14 cellular contexts compared by ENCODE assay signal in the genomic region with DNA sequence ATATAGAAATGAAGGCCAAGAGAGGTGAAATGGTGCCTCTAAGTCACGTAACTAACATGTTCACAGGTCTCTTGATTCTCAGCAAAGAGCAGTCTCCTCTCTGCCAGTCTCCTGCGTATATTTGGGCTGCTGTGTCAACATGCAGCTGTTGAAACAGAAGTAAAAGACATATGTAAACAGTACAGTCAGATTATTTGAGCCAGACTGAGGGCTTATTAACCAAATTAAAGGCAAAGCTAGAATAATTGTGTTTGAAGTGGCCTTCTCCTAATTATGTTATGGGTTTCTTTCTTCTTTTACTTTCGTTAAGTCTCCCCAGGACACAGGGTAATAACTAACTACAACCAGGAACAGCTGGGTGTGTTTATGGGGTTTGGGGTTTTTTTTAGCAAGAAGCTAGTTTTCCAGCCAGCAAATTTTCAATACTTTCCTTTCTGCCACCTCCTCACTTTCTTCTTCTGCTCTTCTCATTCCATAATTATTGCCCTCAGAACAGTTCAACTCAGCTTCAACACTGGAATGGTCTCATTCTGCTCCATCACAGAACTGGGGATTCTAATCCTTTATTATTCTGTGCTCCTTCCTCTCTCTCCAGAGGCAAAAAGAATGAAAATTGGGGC. TPM values are rescaled to one million over a fixed set of nuclear protein-coding genes. Genes with fewer than 3 reads are reported as not detected.
DNase-seq lines count a peak whose midpoint lies in the region; ATAC-seq and TF ChIP-seq lines count a peak whose summit lies in the region.
"Had no signal": no experiment of that assay in that cellular context is flagged by ENCODE, and none has a peak within 500 bp of the region (broad histone marks: within the 10 kb centered on the region; RNA-seq: fewer than 3 reads in every experiment).

No MANE protein-coding gene starts in this region.

- H3F3A ChIP-seq in neural progenitor cell (ENCODE audit: low read depth): no peaks in the 10 kb centered on the region

- no peak overlapping the region for H3K4me3 ChIP-seq in neural progenitor cell

- no peak overlapping the region for H3K4me2 ChIP-seq in neural progenitor cell

- H3K27ac ChIP-seq in neural progenitor cell: no peak overlapping the region

- H3K79me2 ChIP-seq in neural progenitor cell (ENCODE audit: low read depth): no peaks in the 10 kb centered on the region

- CTCF ChIA-PET in WTC11 (lab: Charles Lee): interaction anchor here (1.1 to 2.8 kb wide), 4 partner anchors 10 to 99 kb away, joined by 3 to 14 read pairs (median 5); no protein-coding TSS in a partner anchor

- H2AFZ ChIP-seq in neural progenitor cell (replicated peaks): peak overlapping the region; percentile 34

- H3K27me3 ChIP-seq in neural progenitor cell: no peaks in the 10 kb centered on the region

- H3K9ac ChIP-seq in neural progenitor cell: no peak overlapping the region

- no peak overlapping the region for H3K27ac Mint-ChIP-seq in WTC11
- H3K27ac Mint-ChIP-seq in neural progenitor cell: peak overlapping the region; percentile 14
- H3K27ac Mint-ChIP-seq: activated T-cell treated with anti-CD3 and anti-CD28 coated beads, Interleukin-2, amount 50 U/mL, for 24 hours had no signal

- no peak overlapping the region for H3K4me3 Mint-ChIP-seq in WTC11
- no peak overlapping the region for H3K4me3 Mint-ChIP-seq in neural progenitor cell
- H3K4me3 Mint-ChIP-seq: activated T-cell treated with anti-CD3 and anti-CD28 coated beads, Interleukin-2, amount 50 U/mL, for 24 hours had no signal

- POLR2A ChIA-PET in WTC11 (lab: Charles Lee): interaction anchor here (0.6 kb wide), 1 partner anchor 52 kb away, joined by 4 read pairs; no protein-coding TSS in a partner anchor

- H4K20me1 ChIP-seq in neural progenitor cell (ENCODE audit: low read depth): no peaks in the 10 kb centered on the region

- H3K9me3 ChIP-seq in neural progenitor cell (ENCODE audit: low read depth): no peaks in the 10 kb centered on the region

- peaks cover 18% of the 10 kb centered on the region for H3K4me1 Mint-ChIP-seq in WTC11
- H3K4me1 Mint-ChIP-seq in neural progenitor cell: peaks cover 2% of the 10 kb centered on the region

- no peak for ATAC-seq in WTC11
- no peak for ATAC-seq in GM18870 (IDR thresholded peaks at IDR 0.05; ENCODE audit: unreplicated experiment)
- no peak for ATAC-seq in HG03139 (IDR thresholded peaks at IDR 0.05; ENCODE audit: unreplicated experiment)
- ATAC-seq: left cardiac atrium had no signal

- H3K27me3 Mint-ChIP-seq in WTC11 (ENCODE audit: low read depth) (no peaks in the 10 kb centered on the region), neural progenitor cell (ENCODE audit: insufficient read depth, low read depth) (peaks cover 5% of the 10 kb centered on the region)

- TF ChIP-seq CTCF in WTC11 (IDR thresholded peaks at IDR 0.05) (no peak), neural progenitor cell (IDR thresholded peaks at IDR 0.05) (no peak)

- peak; percentile 84 for DNase-seq in DMS53 (lab: John Stamatoyannopoulos, UW)
- DNase-seq in NCI-H146 treated with DMSO at 0.1 percent for 48 hours (lab: John Stamatoyannopoulos, UW; ENCODE audit: unreplicated experiment): peak; percentile 93
- DNase-seq in WTC11 (ENCODE audit: low spot score): no peak
- DNase-seq in neural progenitor cell (ENCODE audit: low spot score): no peak
- DNase-seq in GM03348 (ENCODE audit: low spot score): no peak
- no peak for DNase-seq in SIG-M5 treated with dmso at 0.1 percent for 504 hours (lab: John Stamatoyannopoulos, UW; ENCODE audit: unreplicated experiment)
- DNase-seq: activated CD4-positive, CD25-positive, alpha-beta regulatory T cell; activated T-cell treated with anti-CD3 and anti-CD28 coated beads, Interleukin-2, amount 50 U/mL, for 24 hours; IMR-90; left cardiac atrium; NCI-H524 had no signal

- peaks cover 23% of the 10 kb centered on the region for H3K4me1 ChIP-seq in neural progenitor cell

- no peaks in the 10 kb centered on the region for H3K9me3 Mint-ChIP-seq in WTC11
- H3K9me3 Mint-ChIP-seq in neural progenitor cell: no peaks in the 10 kb centered on the region
- H3K9me3 Mint-ChIP-seq: activated T-cell treated with anti-CD3 and anti-CD28 coated beads, Interleukin-2, amount 50 U/mL, for 24 hours had no signal

- H3K36me3 Mint-ChIP-seq in WTC11 (no peaks in the 10 kb centered on the region), neural progenitor cell (no peaks in the 10 kb centered on the region)

- no peaks in the 10 kb centered on the region for H3K36me3 ChIP-seq in neural progenitor cell

TF ChIP-seq in WTC11, 78 proteins besides CTCF, POLR2A, EP300 and RAD21:
- TF ChIP-seq NR1H2 (CRISPR knock-in tag; IDR thresholded peaks at IDR 0.05) (no peak), MXD4 (CRISPR knock-in tag; IDR thresholded peaks at IDR 0.05; ENCODE audit: borderline replicate concordance) (no peak), GABPB1 (CRISPR knock-in tag; IDR thresholded peaks at IDR 0.05) (peak; percentile 57; the same call in 1 of the 2 replicates)

RNA-seq across cellular contexts. Expression of gene G6PC1, which starts 18.4 kb away (rescaled TPM):
- 0.37 TPM in 1 of 3 replicates, not detected in the others for total RNA-seq in WTC11 (2021)
- total RNA-seq in neural progenitor cell (ENCODE audit: low replicate concordance): not detected in 2 replicates
- total RNA-seq: glomerular endothelial cell, IMR-90, left cardiac atrium had no signal

RNA-seq across cellular contexts. Expression of gene AARSD1, which starts 45.2 kb away (rescaled TPM):
- total RNA-seq in WTC11 (2021) (44.3 to 61.5 TPM (median 49.2 TPM) in 3 replicates), neural progenitor cell (ENCODE audit: low replicate concordance) (23.7 and 36.5 TPM in 2 replicates)

Comparison
In these comparisons a context has a peak if more than half of its experiments do, and no peak if none do; other contexts are left out.
1. DNase-seq: peak in DMS53 (single experiment) and NCI-H146 treated with DMSO at 0.1 percent for 48 hours (single experiment); none in WTC11 (single experiment), neural progenitor cell (single experiment), GM03348 (single experiment) and SIG-M5 treated with dmso at 0.1 percent for 504 hours (single experiment).